ENCODE assay signal across 28 cellular contexts in genomic region chr2:2739231-2739795, GRCh38.
"Had no signal": no experiment of that assay in that cellular context is flagged by ENCODE, and none has a peak within 500 bp of the region (broad histone marks: within the 10 kb centered on the region; RNA-seq: fewer than 3 reads in every experiment).

No MANE protein-coding gene starts in this region.

- H3K36me3 Mint-ChIP-seq: activated naive CD8-positive, alpha-beta T cell; brain; WTC11 had no signal

- H3K27me3 Mint-ChIP-seq: activated naive CD8-positive, alpha-beta T cell had no signal

- H3K27ac ChIP-seq: Peyer's patch had no signal

- H3K4me3 Mint-ChIP-seq: activated naive CD4-positive, alpha-beta T cell treated with anti-CD3 and anti-CD28 coated beads for 36 hours; activated naive CD8-positive, alpha-beta T cell; activated T-helper 17 cell treated with anti-CD3 and anti-CD28 coated beads, Interleukin-2, amount 50 U/mL, for 72 hours; brain; T-helper 1 cell treated with Interleukin-12 subunit alpha and Interleukin-12 subunit beta and Interleukin-4 antibody, amounts not matched to agents 30 μg/mL and 1 μg/mL, for 36 hours; WTC11 had no signal

- H3K4me1 Mint-ChIP-seq: activated T-helper 17 cell treated with anti-CD3 and anti-CD28 coated beads, Interleukin-2, amount 50 U/mL, for 72 hours had no signal

- H3K9me3 Mint-ChIP-seq: activated naive CD4-positive, alpha-beta T cell treated with anti-CD3 and anti-CD28 coated beads for 36 hours; T-helper 1 cell treated with Interleukin-12 subunit alpha and Interleukin-12 subunit beta and Interleukin-4 antibody, amounts not matched to agents 30 μg/mL and 1 μg/mL, for 36 hours had no signal

- H3K4me3 ChIP-seq: Peyer's patch had no signal

- H3K27me3 ChIP-seq: Peyer's patch had no signal

- H3K36me3 ChIP-seq: Peyer's patch had no signal

- DNase-seq: activated CD4-positive, alpha-beta T cell treated with anti-CD3 and anti-CD28 coated beads for 48 hours; activated CD4-positive, alpha-beta T cell treated with anti-CD3 and anti-CD28 coated beads, Interleukin-2, amount 50 U/mL, for 4 hours; activated CD4-positive, CD25-positive, alpha-beta regulatory T cell treated with anti-CD3 and anti-CD28 coated beads, Interleukin-2, amount 50 U/mL, for 72 hours; activated gamma-delta T cell; activated naive CD4-positive, alpha-beta T cell treated with anti-CD3 and anti-CD28 coated beads for 36 hours; activated T-cell treated with anti-CD3 and anti-CD28 coated beads for 4 hours; activated T-cell treated with anti-CD3 and anti-CD28 coated beads, Interleukin-2, amount 50 U/mL, for 48 hours; amygdala; IMR-90; KG1; MV-4-11; NCI-H1092 treated with DMSO at 0.1 percent for 48 hours; NCI-H1417 treated with DMSO at 0.1 percent for 48 hours; NCI-H1694; NCI-H2029; NCI-H2107; NCI-H2171 treated with DMSO at 0.1 percent for 48 hours; NCI-H226; NCI-H510A treated with DMSO at 0.1 percent for 48 hours; NCI-H69; Peyer's patch; SHP77 treated with DMSO at 0.1 percent for 48 hours had no signal

- H3K9me3 ChIP-seq: Peyer's patch had no signal

- H3K4me1 ChIP-seq: Peyer's patch had no signal

- FAIRE-seq: astrocyte had no signal

- ATAC-seq: activated T-helper 17 cell treated with anti-CD3 and anti-CD28 coated beads, Interleukin-2, amount 50 U/mL, for 72 hours; WTC11 had no signal

- H3K27ac Mint-ChIP-seq: activated naive CD4-positive, alpha-beta T cell treated with anti-CD3 and anti-CD28 coated beads for 36 hours; activated naive CD8-positive, alpha-beta T cell; activated T-helper 17 cell treated with anti-CD3 and anti-CD28 coated beads, Interleukin-2, amount 50 U/mL, for 72 hours; T-helper 1 cell treated with Interleukin-12 subunit alpha and Interleukin-12 subunit beta and Interleukin-4 antibody, amounts not matched to agents 30 μg/mL and 1 μg/mL, for 36 hours; WTC11 had no signal
